Comparison of ENCODE assay signal across 8 cellular contexts in genomic region chr1:17075470-17076255, GRCh38. TPM values are rescaled to one million over a fixed set of nuclear protein-coding genes. Genes with fewer than 3 reads are reported as not detected.
A peak's percentile ranks its signal among the peaks of the same experiment; 100 is the strongest.
DNase-seq lines count a peak whose midpoint lies in the region; ATAC-seq, FAIRE-seq and TF ChIP-seq lines count a peak whose summit lies in the region.

No MANE protein-coding gene starts in this region.

- FAIRE-seq in bronchial epithelial cell (lab: Jason Lieb, UNC): no peak

- H3K4me1 Mint-ChIP-seq in activated CD4-positive, alpha-beta T cell treated with anti-CD3 and anti-CD28 coated beads, Interleukin-2, amount 10 ng/mL, durations not matched to agents 24 days and 14 days: peaks cover 4% of the 10 kb centered on the region
- no peaks in the 10 kb centered on the region for H3K4me1 Mint-ChIP-seq in progenitor cell of endocrine pancreas (ENCODE audit: low read depth)

- intact Hi-C loops in activated CD4-positive, alpha-beta T cell treated with anti-CD3 and anti-CD28 coated beads, Interleukin-2, amount 10 ng/mL, durations not matched to agents 24 days and 14 days (cut with micrococcal nuclease): no loop called here

- no peak overlapping the region for H3K4me3 Mint-ChIP-seq in activated CD4-positive, alpha-beta T cell treated with anti-CD3 and anti-CD28 coated beads, Interleukin-2, amount 10 ng/mL, durations not matched to agents 24 days and 14 days
- no peak overlapping the region for H3K4me3 Mint-ChIP-seq in progenitor cell of endocrine pancreas (ENCODE audit: low read depth)

- no peaks in the 10 kb centered on the region for H3K36me3 ChIP-seq in bronchial epithelial cell (ENCODE audit: control insufficient read depth, insufficient read depth, low read length)

- H3K9me3 Mint-ChIP-seq in activated CD4-positive, alpha-beta T cell treated with anti-CD3 and anti-CD28 coated beads, Interleukin-2, amount 10 ng/mL, durations not matched to agents 24 days and 14 days: no peaks in the 10 kb centered on the region
- H3K9me3 Mint-ChIP-seq in progenitor cell of endocrine pancreas (ENCODE audit: low read depth): no peaks in the 10 kb centered on the region

- no peak overlapping the region for H3K27ac Mint-ChIP-seq in activated CD4-positive, alpha-beta T cell treated with anti-CD3 and anti-CD28 coated beads, Interleukin-2, amount 10 ng/mL, durations not matched to agents 24 days and 14 days
- H3K27ac Mint-ChIP-seq in progenitor cell of endocrine pancreas: no peak overlapping the region

- no peak for ATAC-seq in activated CD4-positive, CD25-positive, alpha-beta regulatory T cell treated with anti-CD3 and anti-CD28 coated beads, Interleukin-2, amount 50 U/mL, for 24 hours

- peak; percentile 43 for TF ChIP-seq CTCF in bronchial epithelial cell (IDR thresholded peaks at IDR 0.05; ENCODE audit: insufficient read depth, low read length, severe bottlenecking)
- TF ChIP-seq CTCF in progenitor cell of endocrine pancreas (IDR thresholded peaks at IDR 0.05; ENCODE audit: unreplicated experiment): peak; percentile 47

- H3K27me3 Mint-ChIP-seq in activated CD4-positive, alpha-beta T cell treated with anti-CD3 and anti-CD28 coated beads, Interleukin-2, amount 10 ng/mL, durations not matched to agents 24 days and 14 days: no peaks in the 10 kb centered on the region
- no peaks in the 10 kb centered on the region for H3K27me3 Mint-ChIP-seq in progenitor cell of endocrine pancreas

- no peak overlapping the region for H3K4me3 ChIP-seq in bronchial epithelial cell (ENCODE audit: low read depth, low read length)

- H3K36me3 Mint-ChIP-seq in activated CD4-positive, alpha-beta T cell treated with anti-CD3 and anti-CD28 coated beads, Interleukin-2, amount 10 ng/mL, durations not matched to agents 24 days and 14 days (ENCODE audit: low read depth): no peaks in the 10 kb centered on the region
- H3K36me3 Mint-ChIP-seq in progenitor cell of endocrine pancreas (ENCODE audit: insufficient read depth): no peaks in the 10 kb centered on the region

- no peaks in the 10 kb centered on the region for H3K27me3 ChIP-seq in bronchial epithelial cell (ENCODE audit: control insufficient read depth, insufficient read depth, low read length)

- DNase-seq in activated CD4-positive, alpha-beta T cell treated with anti-CD3 and anti-CD28 coated beads, Interleukin-2, amount 10 ng/mL, durations not matched to agents 24 days and 14 days: peak; percentile 79
- no peak for DNase-seq in activated CD4-positive, alpha-beta T cell treated with anti-CD3 and anti-CD28 coated beads for 4 hours
- DNase-seq in MV-4-11 (lab: John Stamatoyannopoulos, UW): peak; percentile 57
- no peak for DNase-seq in bronchial epithelial cell (ENCODE audit: low read depth)
- no peak for DNase-seq in progenitor cell of endocrine pancreas (ENCODE audit: low spot score, unreplicated experiment)
- no peak for DNase-seq in mucosa of gallbladder (ENCODE audit: low spot score)
- DNase-seq in midbrain (lab: John Stamatoyannopoulos, UW): no peak

RNA-seq across cellular contexts. Expression of gene SDHB, which starts 21.8 kb away (rescaled TPM):
- 140 and 156 TPM in 2 replicates for total RNA-seq in activated CD4-positive, alpha-beta T cell treated with anti-CD3 and anti-CD28 coated beads, Interleukin-2, amount 10 ng/mL, durations not matched to agents 24 days and 14 days
- total RNA-seq in bronchial epithelial cell (152 and 185 TPM in 2 replicates), progenitor cell of endocrine pancreas (46.3 and 51.6 TPM in 2 replicates), mucosa of gallbladder (89.7 TPM)

RNA-seq across cellular contexts. Expression of gene PADI2, which starts 43.6 kb away (rescaled TPM):
- total RNA-seq in activated CD4-positive, alpha-beta T cell treated with anti-CD3 and anti-CD28 coated beads, Interleukin-2, amount 10 ng/mL, durations not matched to agents 24 days and 14 days: 0.07 TPM in 1 of 2 replicates, not detected in the other
- total RNA-seq in bronchial epithelial cell (1.0 and 1.3 TPM in 2 replicates), progenitor cell of endocrine pancreas (0.50 and 0.87 TPM in 2 replicates), mucosa of gallbladder (8.6 TPM)

Comparison
In these comparisons a context has a peak if more than half of its experiments do, and no peak if none do; other contexts are left out.
1. DNase-seq: peak in activated CD4-positive, alpha-beta T cell treated with anti-CD3 and anti-CD28 coated beads, Interleukin-2, amount 10 ng/mL, durations not matched to agents 24 days and 14 days (single experiment) and MV-4-11 (single experiment); none in activated CD4-positive, alpha-beta T cell treated with anti-CD3 and anti-CD28 coated beads for 4 hours (0 of 2), bronchial epithelial cell (single experiment), progenitor cell of endocrine pancreas (single experiment), mucosa of gallbladder (single experiment) and midbrain (single experiment).